16 cellular contexts compared by ENCODE assay signal in the genomic region with DNA sequence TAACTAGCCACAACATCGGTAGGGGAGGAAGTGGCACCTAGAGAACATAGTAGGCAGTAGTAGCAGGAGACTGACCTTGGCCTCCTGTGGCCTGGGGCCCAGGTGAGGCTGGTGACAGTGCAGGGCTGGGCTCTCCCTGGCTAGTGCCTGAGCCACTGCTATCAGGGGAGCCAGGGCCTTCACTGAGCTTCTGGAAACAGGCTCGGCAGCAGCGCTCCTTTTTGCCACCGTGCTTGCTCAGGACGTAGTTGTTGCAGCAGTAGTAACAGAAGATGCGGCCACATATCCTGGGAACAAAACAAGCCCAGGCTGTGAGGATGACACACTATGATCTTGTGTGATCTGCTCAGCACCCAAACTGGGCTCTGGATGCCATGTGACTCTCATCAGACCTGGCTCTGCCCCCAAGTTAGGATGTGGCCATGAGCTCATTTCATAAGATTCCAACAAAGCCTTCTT. TPM values are rescaled to one million over a fixed set of nuclear protein-coding genes. Genes with fewer than 3 reads are reported as not detected.
DNase-seq lines count a peak whose midpoint lies in the region; ATAC-seq and TF ChIP-seq lines count a peak whose summit lies in the region.
"Had no signal": no experiment of that assay in that cellular context is flagged by ENCODE, and none has a peak within 500 bp of the region (broad histone marks: within the 10 kb centered on the region; RNA-seq: fewer than 3 reads in every experiment).

No MANE protein-coding gene starts in this region.

- ATAC-seq in natural killer cell treated with Interleukin-12 subunit alpha and Interleukin-12 subunit beta and Interleukin-15 and Interleukin-18, amount 100 ng/mL, for 72 hours, result peak; percentile 51 to 52
- no peak for ATAC-seq in body of pancreas
- ATAC-seq in HG03159 (IDR thresholded peaks at IDR 0.05; ENCODE audit: unreplicated experiment), result no peak
- ATAC-seq: HCT116; naive thymus-derived CD4-positive, alpha-beta T cell had no signal

- no peak overlapping the region for H3K27ac ChIP-seq in body of pancreas

- H3K27ac Mint-ChIP-seq in natural killer cell treated with Interleukin-12 subunit alpha and Interleukin-12 subunit beta and Interleukin-15 and Interleukin-18, amount 100 ng/mL, for 72 hours, result peak overlapping the region; percentile 89 to 91
- H3K27ac Mint-ChIP-seq: activated naive CD4-positive, alpha-beta T cell treated with anti-CD3 and anti-CD28 coated beads, Interleukin-2, amount 50 U/mL, for 24 hours; naive thymus-derived CD4-positive, alpha-beta T cell had no signal

- H3K4me1 ChIP-seq in body of pancreas, result no peaks in the 10 kb centered on the region

- peaks cover 41% of the 10 kb centered on the region for H3K36me3 Mint-ChIP-seq in natural killer cell treated with Interleukin-12 subunit alpha and Interleukin-12 subunit beta and Interleukin-15 and Interleukin-18, amount 100 ng/mL, for 72 hours

- no peaks in the 10 kb centered on the region for H3K9me3 Mint-ChIP-seq in natural killer cell treated with Interleukin-12 subunit alpha and Interleukin-12 subunit beta and Interleukin-15 and Interleukin-18, amount 100 ng/mL, for 72 hours
- H3K9me3 Mint-ChIP-seq: activated naive CD4-positive, alpha-beta T cell treated with anti-CD3 and anti-CD28 coated beads, Interleukin-2, amount 50 U/mL, for 24 hours had no signal

- peak; percentile 94 for DNase-seq in AG10803 (ENCODE audit: low read depth)
- DNase-seq in SK-MEL-5 (ENCODE audit: low read depth, low spot score), result peak; percentile 96
- peak; percentile 88 to 90 for DNase-seq in foreskin fibroblast
- DNase-seq in natural killer cell treated with Interleukin-12 subunit alpha and Interleukin-12 subunit beta and Interleukin-15 and Interleukin-18, amount 100 ng/mL, for 72 hours (ENCODE audit: low spot score), result no peak
- no peak for DNase-seq in stimulated activated CD4-positive, alpha-beta T cell treated with anti-CD3 and anti-CD28 coated beads, Interleukin-2, amount 100 ng/mL, for 24 hours
- DNase-seq in body of pancreas, result no peak
- DNase-seq in RPMI8226, result no peak
- DNase-seq: NCI-H526 had no signal

- TF ChIP-seq CTCF in AG10803 (conservative IDR thresholded peaks at IDR 0.05; ENCODE audit: low read length), result no peak
- TF ChIP-seq CTCF in foreskin fibroblast (IDR thresholded peaks at IDR 0.05; ENCODE audit: low read depth, low read length), result no peak
- TF ChIP-seq CTCF in body of pancreas (IDR thresholded peaks at IDR 0.05), result no peak

- peaks cover 38 to 42% of the 10 kb centered on the region in 2 donors for H3K36me3 ChIP-seq in body of pancreas (replicated peaks in 1 of 2; ENCODE audit: insufficient read depth in 1 of 2, low read depth in 2 of 2)

- no peaks in the 10 kb centered on the region for H3K27me3 ChIP-seq in body of pancreas
- H3K27me3 ChIP-seq: esophagus muscularis mucosa, upper lobe of left lung had no signal

- WGBS in body of pancreas, 2 donors, result 89 to 91% methylated on average over 2 to 6 of the region's 6 CpGs

- H3K4me3 Mint-ChIP-seq in natural killer cell treated with Interleukin-12 subunit alpha and Interleukin-12 subunit beta and Interleukin-15 and Interleukin-18, amount 100 ng/mL, for 72 hours, result peak overlapping the region; percentile 40
- H3K4me3 Mint-ChIP-seq: activated naive CD4-positive, alpha-beta T cell treated with anti-CD3 and anti-CD28 coated beads, Interleukin-2, amount 50 U/mL, for 24 hours had no signal

- no peak for TF ChIP-seq POLR2A in body of pancreas (IDR thresholded peaks at IDR 0.05)

- H3K4me1 Mint-ChIP-seq in natural killer cell treated with Interleukin-12 subunit alpha and Interleukin-12 subunit beta and Interleukin-15 and Interleukin-18, amount 100 ng/mL, for 72 hours (ENCODE audit: low read depth in 2 of 2), result peaks cover 41 to 48% of the 10 kb centered on the region in 2 donors

- no peaks in the 10 kb centered on the region for H3K9me3 ChIP-seq in body of pancreas
- H3K9me3 ChIP-seq: esophagus muscularis mucosa, upper lobe of left lung had no signal

- intact Hi-C loops in body of pancreas (cut with DNase I), result no loop called here

- in situ Hi-C loops in SK-MEL-5 (cut with HindIII; ENCODE audit: low pct_unique_long_range_greater_than_20kb, low sequenced_read_pairs), result no loop called here

- no peaks in the 10 kb centered on the region for H3K27me3 Mint-ChIP-seq in natural killer cell treated with Interleukin-12 subunit alpha and Interleukin-12 subunit beta and Interleukin-15 and Interleukin-18, amount 100 ng/mL, for 72 hours
- H3K27me3 Mint-ChIP-seq: activated naive CD4-positive, alpha-beta T cell treated with anti-CD3 and anti-CD28 coated beads, Interleukin-2, amount 50 U/mL, for 24 hours; naive thymus-derived CD4-positive, alpha-beta T cell had no signal

- H3K4me3 ChIP-seq in AG10803 (ENCODE audit: low read length) (no peak overlapping the region), foreskin fibroblast (ENCODE audit: low read depth in 1 of 2, low read length in 2 of 2) (no peak overlapping the region), body of pancreas (no peak overlapping the region)
- H3K4me3 ChIP-seq: esophagus muscularis mucosa, upper lobe of left lung had no signal

RNA-seq across cellular contexts. Expression of gene CXCR6, which starts 15.1 kb away (rescaled TPM):
- not detected in 2 replicates for total RNA-seq in SK-MEL-5 (2014; rRNA removed; shearing (Covaris generic))
- polyA plus RNA-seq in SK-MEL-5 (2015; cell fraction: cytosol; rRNA removed), result not detected in 2 replicates
- not detected in 2 replicates for polyA plus RNA-seq in SK-MEL-5 (2015; cell fraction: nucleus; rRNA removed)
- total RNA-seq in natural killer cell treated with Interleukin-12 subunit alpha and Interleukin-12 subunit beta and Interleukin-15 and Interleukin-18, amount 100 ng/mL, for 72 hours, result 1 to 10 TPM; 4.0 to 5.3 TPM
- 1 to 10 TPM in 1 of 2 donors, not detected in 1; 2.9 TPM for total RNA-seq in body of pancreas
- total RNA-seq: cerebellum had no signal
- polyA plus RNA-seq: AG04450 had no signal

RNA-seq across cellular contexts. Expression of gene FYCO1, which starts 37.3 kb away (rescaled TPM):
- 52.7 and 53.6 TPM in 2 replicates for total RNA-seq in SK-MEL-5 (2014; rRNA removed; shearing (Covaris generic))
- polyA plus RNA-seq in SK-MEL-5 (2015; cell fraction: cytosol; rRNA removed), result 49.7 and 54.3 TPM in 2 replicates
- polyA plus RNA-seq in SK-MEL-5 (2015; cell fraction: nucleus; rRNA removed), result 19.1 and 27.2 TPM in 2 replicates
- total RNA-seq in natural killer cell treated with Interleukin-12 subunit alpha and Interleukin-12 subunit beta and Interleukin-15 and Interleukin-18, amount 100 ng/mL, for 72 hours, result 10 to 100 TPM; 14.6 to 30.3 TPM
- total RNA-seq in body of pancreas, result 10 to 100 TPM; 20.0 to 25.4 TPM

Comparison
In these comparisons a context has a peak if more than half of its experiments do, and no peak if none do; other contexts are left out.
1. DNase-seq: peak in AG10803 (single experiment), SK-MEL-5 (single experiment) and foreskin fibroblast (2 of 2); none in natural killer cell treated with Interleukin-12 subunit alpha and Interleukin-12 subunit beta and Interleukin-15 and Interleukin-18, amount 100 ng/mL, for 72 hours (single experiment), stimulated activated CD4-positive, alpha-beta T cell treated with anti-CD3 and anti-CD28 coated beads, Interleukin-2, amount 100 ng/mL, for 24 hours (0 of 2), body of pancreas (0 of 4) and RPMI8226 (single experiment).
2. ATAC-seq: peak in natural killer cell treated with Interleukin-12 subunit alpha and Interleukin-12 subunit beta and Interleukin-15 and Interleukin-18, amount 100 ng/mL, for 72 hours (2 of 2); none in body of pancreas (single experiment) and HG03159 (single experiment).